1 cellular context compared by ENCODE assay signal in the genomic region with DNA sequence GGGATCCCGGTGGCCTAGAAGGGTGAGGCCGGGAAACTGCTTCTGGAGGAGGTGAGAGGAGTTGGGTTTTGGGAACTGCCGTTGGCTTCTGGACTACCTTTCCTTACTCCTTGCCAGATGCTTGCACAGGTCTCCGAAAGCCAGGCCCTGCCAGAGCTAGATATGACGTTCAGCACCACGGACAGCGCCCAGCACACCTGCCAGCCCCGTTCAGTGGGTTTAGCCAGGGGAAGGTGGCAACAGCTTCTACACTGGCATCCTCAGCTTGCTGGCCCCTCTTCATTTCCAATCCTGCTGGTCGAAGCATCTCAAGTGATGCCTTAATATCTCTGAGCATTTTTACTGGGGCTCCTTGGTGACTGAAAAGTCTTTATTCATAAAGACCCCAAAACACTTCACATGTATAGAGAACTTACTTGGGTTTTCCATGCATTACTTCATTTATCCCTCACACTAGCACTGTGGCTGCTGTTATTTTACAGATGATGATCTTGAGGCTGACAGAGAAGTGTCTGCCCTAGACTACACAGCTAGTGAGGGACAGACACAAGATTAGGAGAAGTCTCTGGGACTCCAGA.
TF ChIP-seq lines count a peak whose summit lies in the region.

No MANE protein-coding gene starts in this region.

TF ChIP-seq in WTC11, 78 proteins besides CTCF, POLR2A, EP300 and RAD21 (continued from another document and continues in another):
- TF ChIP-seq USF2 (CRISPR knock-in tag; IDR thresholded peaks at IDR 0.05): no peak
- no peak for TF ChIP-seq ZMAT4 (CRISPR knock-in tag; IDR thresholded peaks at IDR 0.05)
- TF ChIP-seq FOXK1 (CRISPR knock-in tag; IDR thresholded peaks at IDR 0.05): peak; percentile 81; the same call in 1 of the 2 replicates
- no peak for TF ChIP-seq ATF6 (CRISPR knock-in tag; IDR thresholded peaks at IDR 0.05)
- TF ChIP-seq, protein P1, sequence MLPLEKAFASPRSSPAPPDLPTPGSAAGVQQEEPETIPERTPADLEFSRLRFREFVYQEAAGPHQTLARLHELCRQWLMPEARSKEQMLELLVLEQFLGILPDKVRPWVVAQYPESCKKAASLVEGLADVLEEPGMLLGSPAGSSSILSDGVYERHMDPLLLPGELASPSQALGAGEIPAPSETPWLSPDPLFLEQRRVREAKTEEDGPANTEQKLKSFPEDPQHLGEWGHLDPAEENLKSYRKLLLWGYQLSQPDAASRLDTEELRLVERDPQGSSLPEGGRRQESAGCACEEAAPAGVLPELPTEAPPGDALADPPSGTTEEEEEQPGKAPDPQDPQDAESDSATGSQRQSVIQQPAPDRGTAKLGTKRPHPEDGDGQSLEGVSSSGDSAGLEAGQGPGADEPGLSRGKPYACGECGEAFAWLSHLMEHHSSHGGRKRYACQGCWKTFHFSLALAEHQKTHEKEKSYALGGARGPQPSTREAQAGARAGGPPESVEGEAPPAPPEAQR (CRISPR knock-in tag; IDR thresholded peaks at IDR 0.05): no peak
- TF ChIP-seq E2F5 (CRISPR knock-in tag; IDR thresholded peaks at IDR 0.05): no peak
- 0 out of 2 replicates have a peak, but pooled peaks have one; percentile 38 for TF ChIP-seq IRF1 (CRISPR knock-in tag; IDR thresholded peaks at IDR 0.05)
- no peak for TF ChIP-seq CDX4 (CRISPR knock-in tag; IDR thresholded peaks at IDR 0.05; ENCODE audit: borderline replicate concordance)
- TF ChIP-seq ZNF416 (CRISPR knock-in tag; IDR thresholded peaks at IDR 0.05): no peak
- peak; percentile 91 for TF ChIP-seq FOXP1 (CRISPR knock-in tag; IDR thresholded peaks at IDR 0.05; ENCODE audit: borderline replicate concordance)
- no peak for TF ChIP-seq ATF3 (CRISPR knock-in tag; conservative IDR thresholded peaks at IDR 0.05)
- TF ChIP-seq, protein P2, sequence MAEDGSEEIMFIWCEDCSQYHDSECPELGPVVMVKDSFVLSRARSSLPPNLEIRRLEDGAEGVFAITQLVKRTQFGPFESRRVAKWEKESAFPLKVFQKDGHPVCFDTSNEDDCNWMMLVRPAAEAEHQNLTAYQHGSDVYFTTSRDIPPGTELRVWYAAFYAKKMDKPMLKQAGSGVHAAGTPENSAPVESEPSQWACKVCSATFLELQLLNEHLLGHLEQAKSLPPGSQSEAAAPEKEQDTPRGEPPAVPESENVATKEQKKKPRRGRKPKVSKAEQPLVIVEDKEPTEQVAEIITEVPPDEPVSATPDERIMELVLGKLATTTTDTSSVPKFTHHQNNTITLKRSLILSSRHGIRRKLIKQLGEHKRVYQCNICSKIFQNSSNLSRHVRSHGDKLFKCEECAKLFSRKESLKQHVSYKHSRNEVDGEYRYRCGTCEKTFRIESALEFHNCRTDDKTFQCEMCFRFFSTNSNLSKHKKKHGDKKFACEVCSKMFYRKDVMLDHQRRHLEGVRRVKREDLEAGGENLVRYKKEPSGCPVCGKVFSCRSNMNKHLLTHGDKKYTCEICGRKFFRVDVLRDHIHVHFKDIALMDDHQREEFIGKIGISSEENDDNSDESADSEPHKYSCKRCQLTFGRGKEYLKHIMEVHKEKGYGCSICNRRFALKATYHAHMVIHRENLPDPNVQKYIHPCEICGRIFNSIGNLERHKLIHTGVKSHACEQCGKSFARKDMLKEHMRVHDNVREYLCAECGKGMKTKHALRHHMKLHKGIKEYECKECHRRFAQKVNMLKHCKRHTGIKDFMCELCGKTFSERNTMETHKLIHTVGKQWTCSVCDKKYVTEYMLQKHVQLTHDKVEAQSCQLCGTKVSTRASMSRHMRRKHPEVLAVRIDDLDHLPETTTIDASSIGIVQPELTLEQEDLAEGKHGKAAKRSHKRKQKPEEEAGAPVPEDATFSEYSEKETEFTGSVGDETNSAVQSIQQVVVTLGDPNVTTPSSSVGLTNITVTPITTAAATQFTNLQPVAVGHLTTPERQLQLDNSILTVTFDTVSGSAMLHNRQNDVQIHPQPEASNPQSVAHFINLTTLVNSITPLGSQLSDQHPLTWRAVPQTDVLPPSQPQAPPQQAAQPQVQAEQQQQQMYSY (CRISPR knock-in tag; IDR thresholded peaks at IDR 0.05): no peak
- no peak for TF ChIP-seq JAZF1 (CRISPR knock-in tag; IDR thresholded peaks at IDR 0.05)
- TF ChIP-seq MYBL2 (CRISPR knock-in tag; IDR thresholded peaks at IDR 0.05): 0 out of 2 replicates have a peak, but pooled peaks have one; percentile 71
- TF ChIP-seq, protein P3, sequence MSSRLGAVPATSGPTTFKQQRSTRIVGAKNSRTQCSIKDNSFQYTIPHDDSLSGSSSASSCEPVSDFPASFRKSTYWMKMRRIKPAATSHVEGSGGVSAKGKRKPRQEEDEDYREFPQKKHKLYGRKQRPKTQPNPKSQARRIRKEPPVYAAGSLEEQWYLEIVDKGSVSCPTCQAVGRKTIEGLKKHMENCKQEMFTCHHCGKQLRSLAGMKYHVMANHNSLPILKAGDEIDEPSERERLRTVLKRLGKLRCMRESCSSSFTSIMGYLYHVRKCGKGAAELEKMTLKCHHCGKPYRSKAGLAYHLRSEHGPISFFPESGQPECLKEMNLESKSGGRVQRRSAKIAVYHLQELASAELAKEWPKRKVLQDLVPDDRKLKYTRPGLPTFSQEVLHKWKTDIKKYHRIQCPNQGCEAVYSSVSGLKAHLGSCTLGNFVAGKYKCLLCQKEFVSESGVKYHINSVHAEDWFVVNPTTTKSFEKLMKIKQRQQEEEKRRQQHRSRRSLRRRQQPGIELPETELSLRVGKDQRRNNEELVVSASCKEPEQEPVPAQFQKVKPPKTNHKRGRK (CRISPR knock-in tag; IDR thresholded peaks at IDR 0.05; ENCODE audit: borderline replicate concordance): no peak
- no peak for TF ChIP-seq NFYB (CRISPR knock-in tag; conservative IDR thresholded peaks at IDR 0.05; ENCODE audit: low read depth)
- TF ChIP-seq ERG (CRISPR knock-in tag; IDR thresholded peaks at IDR 0.05): no peak
- TF ChIP-seq, protein P4, sequence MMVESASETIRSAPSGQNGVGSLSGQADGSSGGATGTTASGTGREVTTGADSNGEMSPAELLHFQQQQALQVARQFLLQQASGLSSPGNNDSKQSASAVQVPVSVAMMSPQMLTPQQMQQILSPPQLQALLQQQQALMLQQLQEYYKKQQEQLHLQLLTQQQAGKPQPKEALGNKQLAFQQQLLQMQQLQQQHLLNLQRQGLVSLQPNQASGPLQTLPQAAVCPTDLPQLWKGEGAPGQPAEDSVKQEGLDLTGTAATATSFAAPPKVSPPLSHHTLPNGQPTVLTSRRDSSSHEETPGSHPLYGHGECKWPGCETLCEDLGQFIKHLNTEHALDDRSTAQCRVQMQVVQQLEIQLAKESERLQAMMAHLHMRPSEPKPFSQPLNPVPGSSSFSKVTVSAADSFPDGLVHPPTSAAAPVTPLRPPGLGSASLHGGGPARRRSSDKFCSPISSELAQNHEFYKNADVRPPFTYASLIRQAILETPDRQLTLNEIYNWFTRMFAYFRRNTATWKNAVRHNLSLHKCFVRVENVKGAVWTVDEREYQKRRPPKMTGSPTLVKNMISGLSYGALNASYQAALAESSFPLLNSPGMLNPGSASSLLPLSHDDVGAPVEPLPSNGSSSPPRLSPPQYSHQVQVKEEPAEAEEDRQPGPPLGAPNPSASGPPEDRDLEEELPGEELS (CRISPR knock-in tag; IDR thresholded peaks at IDR 0.05): peak; percentile 91
- TF ChIP-seq HMGA2 (CRISPR knock-in tag; IDR thresholded peaks at IDR 0.05): no peak
- TF ChIP-seq ZNF317 (CRISPR knock-in tag; IDR thresholded peaks at IDR 0.05; ENCODE audit: borderline replicate concordance, low read depth): no peak
- TF ChIP-seq ZNF671 (CRISPR knock-in tag; IDR thresholded peaks at IDR 0.05): no peak
- TF ChIP-seq, protein P5, sequence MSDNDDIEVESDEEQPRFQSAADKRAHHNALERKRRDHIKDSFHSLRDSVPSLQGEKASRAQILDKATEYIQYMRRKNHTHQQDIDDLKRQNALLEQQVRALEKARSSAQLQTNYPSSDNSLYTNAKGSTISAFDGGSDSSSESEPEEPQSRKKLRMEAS (CRISPR knock-in tag; IDR thresholded peaks at IDR 0.05): peak; percentile 69; the same call in 1 of the 2 replicates
- peak; percentile 65; the same call in 1 of the 2 replicates for TF ChIP-seq TCF7 (CRISPR knock-in tag; IDR thresholded peaks at IDR 0.05; ENCODE audit: low read depth)
- TF ChIP-seq PRRX2 (CRISPR knock-in tag; IDR thresholded peaks at IDR 0.05): no peak
- no peak for TF ChIP-seq PREB (CRISPR knock-in tag; IDR thresholded peaks at IDR 0.05; ENCODE audit: borderline replicate concordance)
- TF ChIP-seq RELA (CRISPR knock-in tag; IDR thresholded peaks at IDR 0.05; ENCODE audit: borderline replicate concordance): no peak
- TF ChIP-seq NFE2L1 (CRISPR knock-in tag; IDR thresholded peaks at IDR 0.05): peak; percentile 78
- TF ChIP-seq ZNF281 (CRISPR knock-in tag; IDR thresholded peaks at IDR 0.05): 0 out of 2 replicates have a peak, but pooled peaks have one; percentile 52
